ENCODE assay signal across 6 cellular contexts in genomic region chr10:111706331-111706730, GRCh38.
"Had no signal": no experiment of that assay in that cellular context is flagged by ENCODE, and none has a peak within 500 bp of the region (broad histone marks: within the 10 kb centered on the region; RNA-seq: fewer than 3 reads in every experiment).

No MANE protein-coding gene starts in this region.

- H3K4me1 Mint-ChIP-seq: GM23338, H9 had no signal

- ATAC-seq: GM23338, K562 had no signal

- H3K27ac Mint-ChIP-seq: GM23338 had no signal

- H3K4me3 ChIP-seq: GM23338, K562 had no signal

- DNase-seq: H9, HCEC 1CT, IMR-90, KG1 had no signal

- H3K4me3 Mint-ChIP-seq: GM23338, H9 had no signal

- H3K9me3 Mint-ChIP-seq: GM23338, H9 had no signal
